ENCODE assay signal across 19 cellular contexts in genomic region chr10:17196045-17196444, GRCh38. TPM values are rescaled to one million over a fixed set of nuclear protein-coding genes. Genes with fewer than 3 reads are reported as not detected.
DNase-seq lines count a peak whose midpoint lies in the region; ATAC-seq and TF ChIP-seq lines count a peak whose summit lies in the region.
"Had no signal": no experiment of that assay in that cellular context is flagged by ENCODE, and none has a peak within 500 bp of the region (broad histone marks: within the 10 kb centered on the region; RNA-seq: fewer than 3 reads in every experiment).

No MANE protein-coding gene starts in this region.

- POLR2A ChIA-PET in A673 (lab: Charles Lee; ENCODE audit: low non-redundant PET): no interaction called here

- no peaks in the 10 kb centered on the region for H3K9me2 ChIP-seq in Loucy (replicated peaks; ENCODE audit: low read depth, low read length)

- peak overlapping the region; percentile 1 for H3K9ac ChIP-seq in Loucy (ENCODE audit: low read depth, low read length, poor library complexity, severe bottlenecking)
- H3K9ac ChIP-seq: KMS-11 had no signal

- H3K4me3 Mint-ChIP-seq in mesothelial cell of epicardium: no peak overlapping the region

- CTCF ChIA-PET in A673 (lab: Charles Lee): no interaction called here

- H3F3A ChIP-seq in Loucy (ENCODE audit: low read depth): no peaks in the 10 kb centered on the region

- DNase-seq in A673 (ENCODE audit: low spot score) (no peak), coronary artery (ENCODE audit: low spot score) (no peak), mesothelial cell of epicardium (ENCODE audit: low spot score in 2 of 2, unreplicated experiment in 2 of 2) (no peak), EL (no peak)
- DNase-seq in activated CD8-positive, alpha-beta memory T cell treated with anti-CD3 and anti-CD28 coated beads, Interleukin-2, amount 50 U/mL, for 48 hours: no peak
- DNase-seq: DMS53, NCI-H1105, NCI-H146, NCI-H2029, NCI-H2227 treated with DMSO at 0.1 percent for 48 hours, NCI-H510A treated with DMSO at 0.1 percent for 48 hours, NCI-H82, SJCRH30 had no signal

- H3K36me3 ChIP-seq in A673 (ENCODE audit: insufficient read depth, low read length, poor library complexity, severe bottlenecking) (no peaks in the 10 kb centered on the region), Loucy (ENCODE audit: insufficient read depth, low read length) (no peaks in the 10 kb centered on the region)
- H3K36me3 ChIP-seq: SJCRH30 had no signal

- H3K27ac ChIP-seq in A673 (ENCODE audit: low read depth, low read length, poor library complexity, severe bottlenecking): peak overlapping the region; percentile 55
- H3K27ac ChIP-seq in coronary artery: peak overlapping the region; percentile 40 to 64
- H3K27ac ChIP-seq: C4-2B, KMS-11, SJCRH30 had no signal

- intact Hi-C loops in A673 (cut with micrococcal nuclease; ENCODE audit: unreplicated experiment): no loop called here

- no TSS peak for BruUV-seq in A673 (replicated peaks; lab: Mats Ljungman, UMichigan)

- H3K4me2 ChIP-seq in Loucy (ENCODE audit: low read depth, low read length, poor library complexity, severe bottlenecking): no peak overlapping the region
- H3K4me2 ChIP-seq: KMS-11 had no signal

- H3K9me3 ChIP-seq in A673 (ENCODE audit: low read depth, low read length, poor library complexity, severe bottlenecking) (no peaks in the 10 kb centered on the region), Loucy (ENCODE audit: insufficient read depth, low read depth, low read length) (no peaks in the 10 kb centered on the region)

- peaks cover 16% of the 10 kb centered on the region for H3K9me3 Mint-ChIP-seq in mesothelial cell of epicardium

- H3K4me1 ChIP-seq in A673 (ENCODE audit: insufficient read depth, low read length, poor library complexity, severe bottlenecking): peaks cover 18% of the 10 kb centered on the region
- peaks cover 24% of the 10 kb centered on the region for H3K4me1 ChIP-seq in Loucy (ENCODE audit: insufficient read depth, low read length, poor library complexity, severe bottlenecking)

- peaks cover 26% of the 10 kb centered on the region for H3K4me1 Mint-ChIP-seq in mesothelial cell of epicardium

- TF ChIP-seq CTCF in A673 (conservative IDR thresholded peaks at IDR 0.05; ENCODE audit: low read depth, low read length): no peak
- no peak for TF ChIP-seq CTCF in Loucy (conservative IDR thresholded peaks at IDR 0.05; ENCODE audit: low read length)
- no peak for TF ChIP-seq CTCF in coronary artery (IDR thresholded peaks at IDR 0.05)
- no peak for TF ChIP-seq CTCF in mesothelial cell of epicardium (IDR thresholded peaks at IDR 0.05; ENCODE audit: unreplicated experiment)

- ATAC-seq in HG03469 (IDR thresholded peaks at IDR 0.05; ENCODE audit: unreplicated experiment) (no peak), GM18868 (IDR thresholded peaks at IDR 0.05; ENCODE audit: unreplicated experiment) (no peak)
- ATAC-seq: HCT116 had no signal

- peaks cover 9% of the 10 kb centered on the region for H3K36me3 Mint-ChIP-seq in mesothelial cell of epicardium

- H2AFZ ChIP-seq in Loucy (ENCODE audit: low read length): no peak overlapping the region

- peak overlapping the region; percentile 35 for H3K27ac Mint-ChIP-seq in mesothelial cell of epicardium

- peaks cover 40% of the 10 kb centered on the region for H3K79me2 ChIP-seq in Loucy (ENCODE audit: insufficient read depth, low read length)

- no peaks in the 10 kb centered on the region for H3K27me3 ChIP-seq in A673 (replicated peaks; ENCODE audit: insufficient read depth, low read depth, low read length, poor library complexity)
- H3K27me3 ChIP-seq in Loucy (ENCODE audit: insufficient read depth, low read length, poor library complexity, severe bottlenecking): no peaks in the 10 kb centered on the region
- H3K27me3 ChIP-seq: SJCRH30 had no signal

- H3K4me3 ChIP-seq in A673 (ENCODE audit: low read depth, low read length, poor library complexity, severe bottlenecking): no peak overlapping the region
- no peak overlapping the region for H3K4me3 ChIP-seq in Loucy (ENCODE audit: low read length, poor library complexity, severe bottlenecking)
- peak overlapping the region; percentile 41 for H3K4me3 ChIP-seq in coronary artery
- H3K4me3 ChIP-seq: SJCRH30 had no signal

- no peaks in the 10 kb centered on the region for H3K27me3 Mint-ChIP-seq in mesothelial cell of epicardium (ENCODE audit: low read depth)

- no peaks in the 10 kb centered on the region for H4K20me1 ChIP-seq in Loucy (ENCODE audit: insufficient read depth, low read length, poor library complexity, severe bottlenecking)

RNA-seq across cellular contexts. Expression of gene TRDMT1, which starts 5.4 kb away (rescaled TPM):
- total RNA-seq in A673 (2021) (14.0 and 14.1 TPM in 2 replicates), mesothelial cell of epicardium (8.2 to 12.3 TPM (median 8.6 TPM) in 3 replicates)

RNA-seq across cellular contexts. Expression of gene VIM, which starts 32.0 kb away (rescaled TPM):
- total RNA-seq in A673 (2021): 1,489 and 1,873 TPM in 2 replicates
- total RNA-seq in mesothelial cell of epicardium: 1,386 to 1,516 TPM (median 1,481 TPM) in 3 replicates
